ENCODE assay signal across 21 cellular contexts in the genomic region with DNA sequence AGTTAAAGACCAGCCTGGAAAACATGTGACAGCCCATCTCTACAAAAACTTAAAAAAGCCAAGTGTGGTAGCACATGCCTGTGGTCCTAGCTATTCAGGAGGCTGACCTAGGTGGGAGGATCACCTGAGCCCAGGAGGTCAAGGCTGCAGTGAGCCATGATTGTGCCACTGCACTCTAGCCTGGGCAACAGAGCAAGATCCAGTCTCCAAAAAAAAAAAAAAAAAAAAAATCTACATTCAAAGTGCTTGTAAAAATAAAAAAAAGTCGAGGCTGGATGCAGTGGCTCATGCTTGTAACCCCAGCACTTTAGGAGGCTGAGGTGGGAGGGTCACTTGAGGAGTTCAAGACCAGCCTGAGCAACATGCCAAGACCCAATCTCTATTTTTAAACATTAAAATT.
"Had no signal": no experiment of that assay in that cellular context is flagged by ENCODE, and none has a peak within 500 bp of the region (broad histone marks: within the 10 kb centered on the region; RNA-seq: fewer than 3 reads in every experiment).

No MANE protein-coding gene starts in this region.

- H3K4me3 Mint-ChIP-seq: nephron progenitor cell had no signal

- H3K9me3 Mint-ChIP-seq: activated T-cell treated with anti-CD3 and anti-CD28 coated beads, Interleukin-2, amount 50 U/mL, for 72 hours; central memory CD8-positive, alpha-beta T cell; nephron progenitor cell had no signal

- H3K27ac ChIP-seq: left lung, sigmoid colon, spleen, transverse colon, vagina had no signal

- H3K27me3 Mint-ChIP-seq: central memory CD8-positive, alpha-beta T cell had no signal

- H3K9me3 ChIP-seq: left lung, sigmoid colon, spleen, transverse colon, vagina had no signal

- DNase-seq: activated CD4-positive, alpha-beta T cell treated with anti-CD3 and anti-CD28 coated beads, Interleukin-2, amount 50 U/mL, for 1 hour; activated CD4-positive, CD25-positive, alpha-beta regulatory T cell treated with anti-CD3 and anti-CD28 coated beads, Interleukin-2, amount 50 U/mL, for 72 hours; activated CD8-positive, alpha-beta memory T cell treated with anti-CD3 and anti-CD28 coated beads for 24 hours; activated effector memory CD4-positive, alpha-beta T cell treated with anti-CD3 and anti-CD28 coated beads, Interleukin-2, amount 50 U/mL, for 16 hours; activated naive CD4-positive, alpha-beta T cell treated with anti-CD3 and anti-CD28 coated beads, Interleukin-2, amount 50 U/mL, for 16 hours; activated T-cell treated with anti-CD3 and anti-CD28 coated beads, Interleukin-2, amount 50 U/mL, for 72 hours; aorta; cortex of kidney; kidney; left lung; nephron progenitor cell; occipital lobe; posterior cingulate gyrus; sigmoid colon; spleen; stimulated activated naive CD4-positive, alpha-beta T cell; substantia nigra; T1000; transverse colon had no signal

- H3K27ac Mint-ChIP-seq: activated T-cell treated with anti-CD3 and anti-CD28 coated beads, Interleukin-2, amount 50 U/mL, for 72 hours; nephron progenitor cell had no signal

- H3K36me3 ChIP-seq: left lung, sigmoid colon, transverse colon, vagina had no signal

- ATAC-seq: activated T-cell treated with anti-CD3 and anti-CD28 coated beads, Interleukin-2, amount 50 U/mL, for 72 hours; left lung had no signal

- H3K4me3 ChIP-seq: left lung, sigmoid colon, spleen, transverse colon, vagina had no signal

- H3K27me3 ChIP-seq: left lung, sigmoid colon, spleen, transverse colon, vagina had no signal
